37 cellular contexts compared by ENCODE assay signal in the genomic region with DNA sequence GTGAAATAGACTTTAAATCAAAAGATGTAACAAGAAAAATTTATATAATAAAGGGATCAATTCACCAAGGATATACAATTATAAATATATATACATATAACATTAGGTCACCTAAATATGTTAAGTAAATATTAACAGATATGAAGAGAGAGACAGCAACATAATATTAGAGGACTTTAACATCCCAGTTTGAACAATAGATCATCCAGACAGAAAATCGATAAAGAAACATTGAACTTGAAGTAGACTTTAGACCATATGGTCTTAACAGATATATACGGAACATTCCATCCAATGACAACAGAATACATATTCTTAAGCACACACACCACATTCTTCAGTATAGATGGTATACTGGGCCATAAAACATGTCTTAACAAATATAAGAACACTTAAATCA.
"Had no signal": no experiment of that assay in that cellular context is flagged by ENCODE, and none has a peak within 500 bp of the region (broad histone marks: within the 10 kb centered on the region; RNA-seq: fewer than 3 reads in every experiment).

No MANE protein-coding gene starts in this region.

- H3K36me3 Mint-ChIP-seq: activated CD4-positive, alpha-beta memory T cell treated with anti-CD3 and anti-CD28 coated beads for 36 hours; activated naive CD4-positive, alpha-beta T cell treated with anti-CD3 and anti-CD28 coated beads, Interleukin-2, amount 50 U/mL, for 72 hours; activated naive CD8-positive, alpha-beta T cell treated with anti-CD3 and anti-CD28 coated beads for 36 hours had no signal

- H3K4me3 Mint-ChIP-seq: activated B cell treated with CpG ODN at 0.5 μM for 24 hours; activated CD4-positive, alpha-beta memory T cell treated with anti-CD3 and anti-CD28 coated beads for 36 hours; activated CD4-positive, alpha-beta T cell treated with anti-CD3 and anti-CD28 coated beads, Interleukin-2, amount 10 ng/mL, durations not matched to agents 24 days and 14 days; activated CD8-positive, alpha-beta T cell treated with anti-CD3 and anti-CD28 coated beads for 36 hours; activated naive CD4-positive, alpha-beta T cell treated with anti-CD3 and anti-CD28 coated beads for 36 hours; activated naive CD8-positive, alpha-beta T cell treated with anti-CD3 and anti-CD28 coated beads for 36 hours; activated T-cell treated with anti-CD3 and anti-CD28 coated beads, Interleukin-2, amount 50 U/mL, for 4 hours; activated T-cell treated with anti-CD3 and anti-CD28 coated beads, Interleukin-2, amount 50 U/mL, for 72 hours; activated T-helper 1 cell treated with anti-CD3 and anti-CD28 coated beads, Interleukin-12 subunit alpha, Interleukin-12 subunit beta, Interleukin-2, Interleukin-4 antibody, amounts not matched to agents 30 ng/mL and 10 ng/mL and 1 ng/mL, durations not matched to agents 14 hours and 24 hours and 36 hours; activated T-helper 17 cell treated with anti-CD3 and anti-CD28 coated beads, Interleukin-2, amount 50 U/mL, for 72 hours; T-helper 1 cell treated with Interleukin-12 subunit alpha and Interleukin-12 subunit beta and Interleukin-4 antibody, amounts not matched to agents 30 μg/mL and 1 μg/mL, for 36 hours; T-helper 2 cell treated with Interferon-gamma antibody and Interleukin-4, amounts not matched to agents 5 μg/mL and 100 μg/mL, for 36 hours had no signal

- ATAC-seq: activated CD8-positive, alpha-beta T cell treated with anti-CD3 and anti-CD28 coated beads for 36 hours; activated naive CD4-positive, alpha-beta T cell treated with anti-CD3 and anti-CD28 coated beads, Interleukin-2, amount 50 U/mL, for 72 hours; activated T-cell treated with anti-CD3 and anti-CD28 coated beads, Interleukin-2, amount 50 U/mL, for 4 hours; activated T-cell treated with anti-CD3 and anti-CD28 coated beads, Interleukin-2, amount 50 U/mL, for 72 hours; activated T-helper 17 cell treated with anti-CD3 and anti-CD28 coated beads, Interleukin-2, amount 50 U/mL, for 72 hours; body of pancreas had no signal

- H3K4me1 ChIP-seq: adrenal gland, body of pancreas, breast epithelium had no signal

- H3K9me3 Mint-ChIP-seq: activated B cell treated with CpG ODN at 0.5 μM for 24 hours; activated CD4-positive, alpha-beta memory T cell treated with anti-CD3 and anti-CD28 coated beads for 36 hours; activated CD4-positive, alpha-beta T cell treated with anti-CD3 and anti-CD28 coated beads, Interleukin-2, amount 10 ng/mL, durations not matched to agents 24 days and 14 days; activated T-cell treated with anti-CD3 and anti-CD28 coated beads, Interleukin-2, amount 50 U/mL, for 4 hours had no signal

- H3K27me3 Mint-ChIP-seq: activated B cell treated with CpG ODN at 0.5 μM for 24 hours; activated CD4-positive, alpha-beta memory T cell treated with anti-CD3 and anti-CD28 coated beads for 36 hours; activated CD4-positive, alpha-beta T cell treated with anti-CD3 and anti-CD28 coated beads, Interleukin-2, amount 10 ng/mL, durations not matched to agents 24 days and 14 days; activated CD8-positive, alpha-beta T cell treated with anti-CD3 and anti-CD28 coated beads for 36 hours; activated naive CD8-positive, alpha-beta T cell treated with anti-CD3 and anti-CD28 coated beads for 36 hours; activated T-helper 17 cell treated with anti-CD3 and anti-CD28 coated beads, Interleukin-2, amount 50 U/mL, for 72 hours had no signal

- FAIRE-seq: astrocyte, TTC549 had no signal

- H3K27ac Mint-ChIP-seq: activated B cell treated with CpG ODN at 0.5 μM for 24 hours; activated CD4-positive, alpha-beta memory T cell treated with anti-CD3 and anti-CD28 coated beads for 36 hours; activated CD4-positive, alpha-beta T cell treated with anti-CD3 and anti-CD28 coated beads, Interleukin-2, amount 10 ng/mL, durations not matched to agents 24 days and 14 days; activated CD8-positive, alpha-beta T cell treated with anti-CD3 and anti-CD28 coated beads for 36 hours; activated naive CD4-positive, alpha-beta T cell treated with anti-CD3 and anti-CD28 coated beads for 36 hours; activated naive CD4-positive, alpha-beta T cell treated with anti-CD3 and anti-CD28 coated beads, Interleukin-2, amount 50 U/mL, for 72 hours; activated naive CD8-positive, alpha-beta T cell treated with anti-CD3 and anti-CD28 coated beads for 36 hours; activated T-cell treated with anti-CD3 and anti-CD28 coated beads, Interleukin-2, amount 50 U/mL, for 72 hours; activated T-helper 1 cell treated with anti-CD3 and anti-CD28 coated beads, Interleukin-12 subunit alpha, Interleukin-12 subunit beta, Interleukin-2, Interleukin-4 antibody, amounts not matched to agents 30 ng/mL and 10 ng/mL and 1 ng/mL, durations not matched to agents 14 hours and 24 hours and 36 hours; activated T-helper 17 cell treated with anti-CD3 and anti-CD28 coated beads, Interleukin-2, amount 50 U/mL, for 72 hours; T-helper 1 cell treated with Interleukin-12 subunit alpha and Interleukin-12 subunit beta and Interleukin-4 antibody, amounts not matched to agents 30 μg/mL and 1 μg/mL, for 36 hours; T-helper 2 cell treated with Interferon-gamma antibody and Interleukin-4, amounts not matched to agents 5 μg/mL and 100 μg/mL, for 36 hours had no signal

- H3K36me3 ChIP-seq: adrenal gland, brain microvascular endothelial cell, breast epithelium had no signal

- H3K27me3 ChIP-seq: adrenal gland, body of pancreas, brain microvascular endothelial cell, breast epithelium had no signal

- H3K9me3 ChIP-seq: adrenal gland, body of pancreas, breast epithelium had no signal

- H3K4me1 Mint-ChIP-seq: activated B cell treated with CpG ODN at 0.5 μM for 24 hours; activated CD4-positive, alpha-beta T cell treated with anti-CD3 and anti-CD28 coated beads, Interleukin-2, amount 10 ng/mL, durations not matched to agents 24 days and 14 days; activated naive CD8-positive, alpha-beta T cell treated with anti-CD3 and anti-CD28 coated beads for 36 hours; activated T-helper 17 cell treated with anti-CD3 and anti-CD28 coated beads, Interleukin-2, amount 50 U/mL, for 72 hours had no signal

- H3K4me3 ChIP-seq: adrenal gland, body of pancreas, breast epithelium had no signal

- DNase-seq: activated B cell treated with CpG ODN at 0.5 μM for 24 hours; activated CD4-positive, alpha-beta memory T cell treated with anti-CD3 and anti-CD28 coated beads for 36 hours; activated CD4-positive, alpha-beta T cell treated with anti-CD3 and anti-CD28 coated beads for 4 hours; activated CD4-positive, alpha-beta T cell treated with anti-CD3 and anti-CD28 coated beads, Interleukin-2, amount 10 ng/mL, durations not matched to agents 24 days and 14 days; activated CD4-positive, alpha-beta T cell treated with anti-CD3 and anti-CD28 coated beads, Interleukin-2, amount 50 U/mL, for 1 hour; activated CD4-positive, alpha-beta T cell treated with anti-CD3 and anti-CD28 coated beads, Interleukin-2, amount 50 U/mL, for 4 hours; activated CD4-positive, CD25-positive, alpha-beta regulatory T cell treated with anti-CD3 and anti-CD28 coated beads, Interleukin-2, amount 50 U/mL, for 72 hours; activated CD8-positive, alpha-beta memory T cell treated with anti-CD3 and anti-CD28 coated beads, Interleukin-2, amount 50 U/mL, for 4 hours; activated CD8-positive, alpha-beta T cell treated with anti-CD3 and anti-CD28 coated beads for 36 hours; activated effector memory CD4-positive, alpha-beta T cell treated with anti-CD3 and anti-CD28 coated beads, Interleukin-2, amount 50 U/mL, for 16 hours; activated gamma-delta T cell treated with Interleukin-2 at 50 U/mL for 16 hours; activated naive CD4-positive, alpha-beta T cell; activated naive CD4-positive, alpha-beta T cell treated with anti-CD3 and anti-CD28 coated beads for 36 hours; activated naive CD4-positive, alpha-beta T cell treated with anti-CD3 and anti-CD28 coated beads, Interleukin-2, amount 50 U/mL, for 16 hours; activated naive CD8-positive, alpha-beta T cell treated with anti-CD3 and anti-CD28 coated beads for 36 hours; activated T-cell treated with anti-CD3 and anti-CD28 coated beads for 4 hours; activated T-cell treated with anti-CD3 and anti-CD28 coated beads, Interleukin-2, amount 50 U/mL, for 1 hour; activated T-cell treated with anti-CD3 and anti-CD28 coated beads, Interleukin-2, amount 50 U/mL, for 4 hours; activated T-cell treated with anti-CD3 and anti-CD28 coated beads, Interleukin-2, amount 50 U/mL, for 72 hours; adrenal gland; amniotic stem cell; aorta; body of pancreas; brain microvascular endothelial cell; central memory CD4-positive, alpha-beta T cell; T-helper 1 cell; T-helper 2 cell; T-helper 9 cell had no signal

- H3K27ac ChIP-seq: adrenal gland, body of pancreas, brain microvascular endothelial cell, breast epithelium, VCaP had no signal
